In genomic region chr20:34388000-34388399, GRCh38 we compare ENCODE assay signal across 1 cellular context.
A peak's percentile ranks its signal among the peaks of the same experiment; 100 is the strongest.
TF ChIP-seq lines count a peak whose summit lies in the region.

No MANE protein-coding gene starts in this region.

TF ChIP-seq in GM12878, 131 proteins besides CTCF, POLR2A, EP300 and RAD21:
- TF ChIP-seq TARDBP (IDR thresholded peaks at IDR 0.05; ENCODE audit: borderline replicate concordance) (no peak), E2F4 (IDR thresholded peaks at IDR 0.05; ENCODE audit: low read depth, low read length) (no peak), PAX5 (IDR thresholded peaks at IDR 0.05; ENCODE audit: borderline replicate concordance, low read depth, low read length) (peak; percentile 41; the same call in 1 of the 2 replicates), HSF1 (IDR thresholded peaks at IDR 0.05; ENCODE audit: low read depth, low read length) (no peak)
